ENCODE assay signal across 8 cellular contexts in genomic region chr19:18558202-18558555, GRCh38.
DNase-seq lines count a peak whose midpoint lies in the region; ATAC-seq and TF ChIP-seq lines count a peak whose summit lies in the region.

No MANE protein-coding gene starts in this region.

- DNase-seq in DND-41 (no peak), NCI-H146 (lab: John Stamatoyannopoulos, UW) (no peak), GM13977 (ENCODE audit: low spot score) (no peak)
- no peak for DNase-seq in effector memory CD8-positive, alpha-beta T cell
- no peak for DNase-seq in activated effector memory CD4-positive, alpha-beta T cell treated with Interleukin-2 at 50 U/mL for 16 hours

- peak overlapping the region; percentile 69 for H2AFZ ChIP-seq in DND-41 (ENCODE audit: low read depth, low read length)
- H2AFZ ChIP-seq in OCI-LY1 (ENCODE audit: low read length): no peak overlapping the region
- H2AFZ ChIP-seq in neuron (ENCODE audit: low read depth, low read length): no peak overlapping the region

- H3K4me2 ChIP-seq in DND-41 (ENCODE audit: insufficient read depth, low read length): peak overlapping the region; percentile 91
- H3K4me2 ChIP-seq in OCI-LY1 (ENCODE audit: low read length): peak overlapping the region; percentile 97

- TF ChIP-seq CTCF in DND-41 (IDR thresholded peaks at IDR 0.05; ENCODE audit: borderline replicate concordance, extremely low read depth, low read length, poor library complexity, severe bottlenecking) (no peak), OCI-LY1 (IDR thresholded peaks at IDR 0.05; ENCODE audit: low read length) (no peak), GM13977 (IDR thresholded peaks at IDR 0.05; ENCODE audit: extremely low read depth, insufficient read depth, missing control alignments) (no peak)

- H3K27me3 ChIP-seq in DND-41 (ENCODE audit: insufficient read depth, low read length, poor library complexity) (no peaks in the 10 kb centered on the region), OCI-LY1 (ENCODE audit: insufficient read depth, low read length) (no peaks in the 10 kb centered on the region), neuron (ENCODE audit: insufficient read depth, low read length) (no peaks in the 10 kb centered on the region)

- H3K4me3 ChIP-seq in DND-41 (ENCODE audit: low read depth in 1 of 2, low read length in 2 of 2) (peak overlapping the region; percentile 63 to 83), OCI-LY1 (ENCODE audit: low read depth, low read length, poor library complexity, severe bottlenecking) (peak overlapping the region; percentile 82), neuron (ENCODE audit: low read length) (peak overlapping the region; percentile 70)

- H3F3A ChIP-seq in OCI-LY1 (ENCODE audit: insufficient read depth, low read length): no peaks in the 10 kb centered on the region

- peaks cover 26% of the 10 kb centered on the region for H3K36me3 Mint-ChIP-seq in effector memory CD8-positive, alpha-beta T cell (ENCODE audit: insufficient read depth)

- H4K20me1 ChIP-seq in DND-41 (ENCODE audit: insufficient read depth, low read length) (0 out of 2 replicates have a peak, but pooled peaks cover 6% of the 10 kb centered on the region), OCI-LY1 (ENCODE audit: insufficient read depth, low read length) (no peaks in the 10 kb centered on the region)

- no peaks in the 10 kb centered on the region for H3K9me3 ChIP-seq in DND-41 (ENCODE audit: insufficient read depth, low read length, severe bottlenecking)
- H3K9me3 ChIP-seq in OCI-LY1 (ENCODE audit: low read length): no peaks in the 10 kb centered on the region
- H3K9me3 ChIP-seq in neuron (ENCODE audit: low read length): no peaks in the 10 kb centered on the region

- H3K27ac ChIP-seq in DND-41 (ENCODE audit: low read length): peak overlapping the region; percentile 75
- H3K27ac ChIP-seq in OCI-LY1 (ENCODE audit: low read depth, low read length, poor library complexity, severe bottlenecking): peak overlapping the region; percentile 55

- H3K36me3 ChIP-seq in DND-41 (ENCODE audit: insufficient read depth, low read length) (peaks cover 29% of the 10 kb centered on the region), OCI-LY1 (ENCODE audit: insufficient read depth, low read length) (peaks cover 17% of the 10 kb centered on the region), neuron (ENCODE audit: insufficient read depth, low read length) (peaks cover 11% of the 10 kb centered on the region)

- no peaks in the 10 kb centered on the region for H3K9me3 Mint-ChIP-seq in effector memory CD8-positive, alpha-beta T cell

- ATAC-seq in DND-41 (ENCODE audit: insufficient read depth, low read depth) (no peak), HG02981 (IDR thresholded peaks at IDR 0.05; ENCODE audit: unreplicated experiment) (no peak)
- ATAC-seq in effector memory CD8-positive, alpha-beta T cell (replicated peaks): no peak

- H3K9ac ChIP-seq in DND-41 (ENCODE audit: low read depth, low read length) (peak overlapping the region; percentile 81), OCI-LY1 (ENCODE audit: low read length) (peak overlapping the region; percentile 91)

- peaks cover 10 to 16% of the 10 kb centered on the region in 2 donors for H3K4me1 Mint-ChIP-seq in effector memory CD8-positive, alpha-beta T cell (ENCODE audit: low read depth in 2 of 2)

- H3K9me2 ChIP-seq in OCI-LY1 (ENCODE audit: low read depth, low read length): no peaks in the 10 kb centered on the region

- H3K27me3 Mint-ChIP-seq in effector memory CD8-positive, alpha-beta T cell: no peaks in the 10 kb centered on the region

- H3K79me2 ChIP-seq in DND-41 (ENCODE audit: insufficient read depth, low read length) (peaks cover 39% of the 10 kb centered on the region), OCI-LY1 (ENCODE audit: insufficient read depth, low read length) (peaks cover 13% of the 10 kb centered on the region)

- peaks cover 24% of the 10 kb centered on the region for H3K4me1 ChIP-seq in DND-41 (ENCODE audit: insufficient read depth, low read length)
- H3K4me1 ChIP-seq in OCI-LY1 (ENCODE audit: insufficient read depth, low read length, severe bottlenecking): peaks cover 35% of the 10 kb centered on the region
- peaks cover 9% of the 10 kb centered on the region for H3K4me1 ChIP-seq in neuron (ENCODE audit: insufficient read depth, low read length)

- peak overlapping the region; percentile 91 to 95 for H3K27ac Mint-ChIP-seq in effector memory CD8-positive, alpha-beta T cell

- peak overlapping the region; percentile 89 for H3K4me3 Mint-ChIP-seq in effector memory CD8-positive, alpha-beta T cell

- in situ Hi-C loops in GM13977 (cut with MboI; ENCODE audit: low pct_unique_long_range_greater_than_20kb, low sequenced_read_pairs, unreplicated experiment): no loop called here
